Comparison of ENCODE assay signal across 16 cellular contexts in the genomic region with DNA sequence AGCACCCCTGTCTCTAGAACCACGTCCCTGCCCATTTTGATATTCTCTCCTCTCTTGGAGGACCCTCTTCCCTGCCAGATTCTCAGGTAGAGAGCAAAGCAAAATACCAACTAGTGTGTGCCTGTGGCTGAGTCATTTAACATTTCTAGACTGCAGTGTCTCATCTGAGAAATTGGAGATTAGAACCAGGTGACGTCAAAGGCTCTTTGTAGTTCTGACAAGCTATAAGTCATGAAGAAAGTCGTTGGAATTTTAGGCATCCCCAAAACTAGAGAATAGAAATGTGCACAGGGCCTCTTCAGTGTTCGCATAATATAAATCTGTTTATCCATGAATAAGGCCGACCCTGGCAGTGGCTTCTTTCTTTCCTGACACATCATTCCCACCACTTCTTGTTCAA.
DNase-seq lines count a peak whose midpoint lies in the region; ATAC-seq, FAIRE-seq and TF ChIP-seq lines count a peak whose summit lies in the region.
"Had no signal": no experiment of that assay in that cellular context is flagged by ENCODE, and none has a peak within 500 bp of the region (broad histone marks: within the 10 kb centered on the region; RNA-seq: fewer than 3 reads in every experiment).

No MANE protein-coding gene starts in this region.

- no peaks in the 10 kb centered on the region for H3K4me1 Mint-ChIP-seq in CD14-positive monocyte
- H3K4me1 Mint-ChIP-seq: activated naive CD8-positive, alpha-beta T cell treated with anti-CD3 and anti-CD28 coated beads, Interleukin-2, amount 10 ng/mL, durations not matched to agents 7 days and 5 days; B cell had no signal

- no peak for TF ChIP-seq CTCF in AG04450 (IDR thresholded peaks at IDR 0.05; ENCODE audit: low read depth, low read length)
- TF ChIP-seq CTCF in adrenal gland (IDR thresholded peaks at IDR 0.05): no peak
- TF ChIP-seq CTCF in foreskin keratinocyte (conservative IDR thresholded peaks at IDR 0.05): no peak
- no peak for TF ChIP-seq CTCF in CD14-positive monocyte (IDR thresholded peaks at IDR 0.05)

- no peaks in the 10 kb centered on the region for H3K9me3 Mint-ChIP-seq in CD14-positive monocyte

- peaks cover 0 to 4% (median 4%) of the 10 kb centered on the region in 3 donors for H3K27me3 Mint-ChIP-seq in CD14-positive monocyte (ENCODE audit: low read depth in 3 of 3)
- H3K27me3 Mint-ChIP-seq: activated naive CD8-positive, alpha-beta T cell treated with anti-CD3 and anti-CD28 coated beads, Interleukin-2, amount 10 ng/mL, durations not matched to agents 7 days and 5 days had no signal

- H3K27ac ChIP-seq in AG04450 (ENCODE audit: low read depth, low read length): peak overlapping the region; percentile 25
- H3K27ac ChIP-seq in adrenal gland: no peak overlapping the region
- peak overlapping the region; percentile 99 for H3K27ac ChIP-seq in foreskin keratinocyte
- H3K27ac ChIP-seq in substantia nigra (ENCODE audit: low read depth, low read length, poor library complexity, severe bottlenecking): no peak overlapping the region
- H3K27ac ChIP-seq: spleen had no signal

- H3K9me3 ChIP-seq in AG04450 (ENCODE audit: control insufficient read depth, insufficient read depth, low read length) (no peaks in the 10 kb centered on the region), adrenal gland (replicated peaks in 1 of 3) (no peaks in the 10 kb centered on the region)
- H3K9me3 ChIP-seq: spleen had no signal

- peak; percentile 11 for DNase-seq in AG04450 (ENCODE audit: low read depth, low spot score)
- DNase-seq in H54 (ENCODE audit: insufficient read length, low spot score): peak; percentile 31
- DNase-seq in adrenal gland: peak in 4 of 7 donors; percentile 22 to 36 (median 32)
- peak; percentile 93 to 98 for DNase-seq in foreskin keratinocyte
- no peak for DNase-seq in GM19238 (ENCODE audit: insufficient read length, low spot score)
- no peak for DNase-seq in substantia nigra (lab: John Stamatoyannopoulos, UW)
- no peak for DNase-seq in CD14-positive monocyte (ENCODE audit: low spot score)
- no peak for DNase-seq in stimulated activated CD8-positive, alpha-beta memory T cell treated with anti-CD3 and anti-CD28 coated beads, Interleukin-4, amount 100 ng/mL, for 48 hours
- DNase-seq: activated CD8-positive, alpha-beta memory T cell treated with anti-CD3 and anti-CD28 coated beads, Interleukin-2, amount 50 U/mL, for 48 hours; activated naive CD8-positive, alpha-beta T cell treated with anti-CD3 and anti-CD28 coated beads, Interleukin-2, amount 10 ng/mL, durations not matched to agents 7 days and 5 days; midbrain; NCI-H1092; NCI-H345; spleen; SW 1271 had no signal

- H3K27me3 ChIP-seq in AG04450 (ENCODE audit: control insufficient read depth, insufficient read depth, low read length) (no peaks in the 10 kb centered on the region), adrenal gland (no peaks in the 10 kb centered on the region), foreskin keratinocyte (no peaks in the 10 kb centered on the region)
- H3K27me3 ChIP-seq: spleen had no signal

- H3K36me3 ChIP-seq in adrenal gland (replicated peaks in 1 of 2): no peaks in the 10 kb centered on the region
- H3K36me3 ChIP-seq: spleen had no signal

- no peak overlapping the region for H3K4me3 Mint-ChIP-seq in CD14-positive monocyte
- H3K4me3 Mint-ChIP-seq: activated naive CD8-positive, alpha-beta T cell treated with anti-CD3 and anti-CD28 coated beads, Interleukin-2, amount 10 ng/mL, durations not matched to agents 7 days and 5 days; B cell had no signal

- 37 to 51% (median 43%) methylated on average over 5 of the region's 5 CpGs for WGBS in adrenal gland, 4 donors

- FAIRE-seq in H54 (lab: Jason Lieb, UNC): peak; percentile 38

- CTCF ChIA-PET in AG04450 (lab: Charles Lee): interaction anchor here (1.2 kb wide), 1 partner anchor 225 kb away, joined by 6 read pairs; no protein-coding TSS in a partner anchor

- intact Hi-C loops in adrenal gland (cut with DNase I) (no loop called here), CD14-positive monocyte (cut with micrococcal nuclease) (no loop called here)

- H3K36me3 Mint-ChIP-seq in CD14-positive monocyte: no peaks in the 10 kb centered on the region
- H3K36me3 Mint-ChIP-seq: activated naive CD8-positive, alpha-beta T cell treated with anti-CD3 and anti-CD28 coated beads, Interleukin-2, amount 10 ng/mL, durations not matched to agents 7 days and 5 days had no signal

- peak; percentile 74 for ATAC-seq in foreskin keratinocyte

- peak overlapping the region in 1 of 7 donors; percentile 26 for H3K27ac Mint-ChIP-seq in CD14-positive monocyte
- H3K27ac Mint-ChIP-seq: activated naive CD8-positive, alpha-beta T cell treated with anti-CD3 and anti-CD28 coated beads, Interleukin-2, amount 10 ng/mL, durations not matched to agents 7 days and 5 days; B cell had no signal

- POLR2A ChIA-PET in AG04450 (lab: Yijun Ruan, JAX): no interaction called here

- H3K4me3 ChIP-seq in AG04450 (ENCODE audit: low read depth, low read length): no peak overlapping the region
- no peak overlapping the region for H3K4me3 ChIP-seq in adrenal gland
- H3K4me3 ChIP-seq: spleen had no signal

- TF ChIP-seq POLR2A in H54 (IDR thresholded peaks at IDR 0.05; ENCODE audit: low read depth, low read length): no peak
- no peak for TF ChIP-seq POLR2A in adrenal gland (IDR thresholded peaks at IDR 0.05)

- no peaks in the 10 kb centered on the region for H3K4me1 ChIP-seq in adrenal gland (replicated peaks in 1 of 2)
- peaks cover 44% of the 10 kb centered on the region for H3K4me1 ChIP-seq in foreskin keratinocyte
- H3K4me1 ChIP-seq: spleen had no signal

Comparison
In these comparisons a context has a peak if more than half of its experiments do, and no peak if none do; other contexts are left out.
1. DNase-seq: peak in AG04450 (single experiment), H54 (single experiment), adrenal gland (4 of 7) and foreskin keratinocyte (2 of 2); none in GM19238 (single experiment), substantia nigra (0 of 49), CD14-positive monocyte (single experiment) and stimulated activated CD8-positive, alpha-beta memory T cell treated with anti-CD3 and anti-CD28 coated beads, Interleukin-4, amount 100 ng/mL, for 48 hours (single experiment).
2. H3K27ac ChIP-seq: peak in AG04450 (single experiment) and foreskin keratinocyte (single experiment); none in adrenal gland (0 of 5) and substantia nigra (single experiment).